Comparison of ENCODE assay signal across 8 cellular contexts in the genomic region with DNA sequence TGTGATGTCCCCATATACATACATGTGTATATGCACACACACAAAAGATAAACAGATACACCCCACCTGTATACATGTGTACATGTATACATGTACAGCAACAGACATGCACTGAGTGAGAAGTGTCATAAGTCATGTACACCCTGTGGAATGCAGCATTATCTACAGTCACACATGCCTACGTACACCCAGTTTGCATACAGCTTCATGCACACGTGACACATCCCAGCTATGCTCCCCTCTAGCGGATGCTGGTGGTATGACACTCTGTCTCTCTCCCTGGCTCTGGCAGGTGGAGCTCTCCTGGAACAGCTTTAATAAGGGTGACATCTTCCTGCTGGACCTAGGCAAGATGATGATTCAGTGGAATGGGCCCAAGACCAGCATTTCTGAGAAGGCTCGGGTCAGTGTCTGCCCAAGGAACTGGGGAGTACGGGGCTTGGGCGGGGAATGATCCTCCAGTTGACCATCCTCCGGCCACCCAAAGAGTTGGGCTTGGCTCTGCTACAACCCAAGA. TPM values are rescaled to one million over a fixed set of nuclear protein-coding genes. Genes with fewer than 3 reads are reported as not detected.
DNase-seq lines count a peak whose midpoint lies in the region; ATAC-seq and TF ChIP-seq lines count a peak whose summit lies in the region.

No MANE protein-coding gene starts in this region.

- H3K4me3 ChIP-seq in AG09309 (ENCODE audit: control insufficient read depth, low read depth, low read length) (no peak overlapping the region), lower lobe of right lung (no peak overlapping the region)

- DNase-seq in AG09309 (ENCODE audit: low read depth) (no peak), NCI-H345 (lab: John Stamatoyannopoulos, UW) (peak; percentile 63), chondrocyte (ENCODE audit: low spot score) (no peak), lower lobe of right lung (peak; percentile 77)
- DNase-seq in activated CD4-positive, alpha-beta T cell treated with anti-CD3 and anti-CD28 coated beads for 1 hour: peak; percentile 69
- peak; percentile 49 for DNase-seq in stimulated activated CD8-positive, alpha-beta memory T cell treated with anti-CD3 and anti-CD28 coated beads, Interleukin-12 subunit alpha, Interleukin-12 subunit beta, amount 100 ng/mL, for 24 hours (ENCODE audit: extremely low read depth)

- H3K36me3 Mint-ChIP-seq in chondrocyte (ENCODE audit: low read depth): no peaks in the 10 kb centered on the region

- no peaks in the 10 kb centered on the region for H3K27me3 ChIP-seq in lower lobe of right lung (ENCODE audit: low read depth)

- no peak overlapping the region for H3K27ac Mint-ChIP-seq in chondrocyte (ENCODE audit: unreplicated experiment)

- peaks cover 9% of the 10 kb centered on the region for H3K36me3 ChIP-seq in lower lobe of right lung

- peak; percentile 66 for ATAC-seq in GM18861 (IDR thresholded peaks at IDR 0.05; ENCODE audit: unreplicated experiment)
- peak; percentile 59 for ATAC-seq in HG03066 (IDR thresholded peaks at IDR 0.05; ENCODE audit: low read depth, unreplicated experiment)
- ATAC-seq in lower lobe of right lung: peak; percentile 47 to 73

- H3K4me1 Mint-ChIP-seq in chondrocyte (ENCODE audit: low read depth): peaks cover 22% of the 10 kb centered on the region

- H3K9me3 Mint-ChIP-seq in chondrocyte (ENCODE audit: low read depth): no peaks in the 10 kb centered on the region

- no peak overlapping the region for H3K4me3 Mint-ChIP-seq in chondrocyte (ENCODE audit: unreplicated experiment)

- H3K9me3 ChIP-seq in lower lobe of right lung: no peaks in the 10 kb centered on the region

- no peaks in the 10 kb centered on the region for H3K27me3 Mint-ChIP-seq in chondrocyte (ENCODE audit: low read depth)

- peak; percentile 92 for TF ChIP-seq CTCF in AG09309 (IDR thresholded peaks at IDR 0.05; ENCODE audit: control insufficient read depth, insufficient read depth, low read depth, low read length, missing control alignments)
- peak; percentile 84 for TF ChIP-seq CTCF in chondrocyte (IDR thresholded peaks at IDR 0.05)
- peak; percentile 94 for TF ChIP-seq CTCF in lower lobe of right lung (IDR thresholded peaks at IDR 0.05)

- intact Hi-C loops in lower lobe of right lung (cut with DNase I): no loop called here

- H3K27ac ChIP-seq in lower lobe of right lung: no peak overlapping the region

- peaks cover 52% of the 10 kb centered on the region for H3K4me1 ChIP-seq in lower lobe of right lung

RNA-seq across cellular contexts. Expression of a gene that starts 6.3 kb away (rescaled TPM):
- 1.7 to 2.6 TPM (median 1.7 TPM) in 3 replicates for total RNA-seq in chondrocyte
- total RNA-seq in lower lobe of right lung: 12.5 TPM

RNA-seq across cellular contexts. Expression of a gene that starts 32.6 kb away (rescaled TPM):
- 19.0 to 28.2 TPM (median 23.6 TPM) in 3 replicates for total RNA-seq in chondrocyte
- total RNA-seq in lower lobe of right lung: 30.1 TPM

RNA-seq across cellular contexts. Expression of a gene that starts 42.2 kb away (rescaled TPM):
- total RNA-seq in chondrocyte (0.17 to 0.29 TPM (median 0.18 TPM) in 3 replicates), lower lobe of right lung (15.0 TPM)

Comparison
In these comparisons a context has a peak if more than half of its experiments do, and no peak if none do; other contexts are left out.
1. DNase-seq: peak in NCI-H345 (single experiment), activated CD4-positive, alpha-beta T cell treated with anti-CD3 and anti-CD28 coated beads for 1 hour (single experiment), lower lobe of right lung (single experiment) and stimulated activated CD8-positive, alpha-beta memory T cell treated with anti-CD3 and anti-CD28 coated beads, Interleukin-12 subunit alpha, Interleukin-12 subunit beta, amount 100 ng/mL, for 24 hours (single experiment); none in AG09309 (single experiment) and chondrocyte (single experiment).
2. RNA of a gene that starts 42.2 kb away (total RNA-seq): 15.0 TPM in lower lobe of right lung (single experiment); 0.17 to 0.29 TPM in chondrocyte; every median in the first group is over 10 times any median in the second.
3. Peak in every context shown above with its lines, with median percentiles within 50 percentile points of each other: CTCF ChIP-seq and ATAC-seq.